ENCODE assay signal across 2 cellular contexts in the genomic region with DNA sequence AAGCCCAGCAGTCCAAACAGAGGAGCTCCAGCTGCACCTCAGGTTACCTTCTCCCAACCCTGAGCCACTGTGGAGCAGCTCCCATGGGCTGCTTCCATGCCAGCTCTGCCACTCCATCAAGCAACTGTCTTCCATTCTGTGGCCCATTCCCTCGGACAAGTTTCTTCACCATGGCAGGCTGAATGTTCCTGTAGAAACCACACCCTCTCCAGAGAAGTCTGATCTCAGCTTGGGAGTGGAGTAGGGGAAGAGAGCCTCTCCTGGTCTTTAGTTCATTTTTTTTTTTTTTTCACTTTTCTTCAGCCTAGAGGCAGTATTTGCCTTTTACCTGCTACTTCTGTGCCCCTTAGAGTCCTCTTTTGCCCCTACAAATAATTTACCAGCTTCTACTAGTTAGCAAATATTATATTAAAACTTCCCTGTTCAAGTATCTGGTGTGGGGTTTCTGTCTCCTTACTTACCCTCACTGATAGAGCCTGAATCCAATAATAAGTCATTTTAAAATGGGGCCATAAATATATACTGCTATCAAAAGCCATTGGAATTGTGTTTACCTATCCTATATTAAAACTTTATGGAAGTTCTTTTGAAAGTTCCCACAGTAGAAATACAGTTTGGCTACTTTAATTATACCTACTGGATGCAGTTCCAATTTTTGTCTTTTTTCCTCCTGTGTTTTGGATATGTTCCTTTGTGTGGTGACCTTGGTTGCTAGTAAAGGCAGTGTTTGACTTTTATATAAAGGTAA.
TF ChIP-seq lines count a peak whose summit lies in the region.

No MANE protein-coding gene starts in this region.

TF ChIP-seq in SK-N-SH treated with all-trans-retinoic acid at 6 μM for 48 hours, 23 proteins besides CTCF, POLR2A, EP300 and RAD21 (continued from another document):
- TF ChIP-seq, protein P1, sequence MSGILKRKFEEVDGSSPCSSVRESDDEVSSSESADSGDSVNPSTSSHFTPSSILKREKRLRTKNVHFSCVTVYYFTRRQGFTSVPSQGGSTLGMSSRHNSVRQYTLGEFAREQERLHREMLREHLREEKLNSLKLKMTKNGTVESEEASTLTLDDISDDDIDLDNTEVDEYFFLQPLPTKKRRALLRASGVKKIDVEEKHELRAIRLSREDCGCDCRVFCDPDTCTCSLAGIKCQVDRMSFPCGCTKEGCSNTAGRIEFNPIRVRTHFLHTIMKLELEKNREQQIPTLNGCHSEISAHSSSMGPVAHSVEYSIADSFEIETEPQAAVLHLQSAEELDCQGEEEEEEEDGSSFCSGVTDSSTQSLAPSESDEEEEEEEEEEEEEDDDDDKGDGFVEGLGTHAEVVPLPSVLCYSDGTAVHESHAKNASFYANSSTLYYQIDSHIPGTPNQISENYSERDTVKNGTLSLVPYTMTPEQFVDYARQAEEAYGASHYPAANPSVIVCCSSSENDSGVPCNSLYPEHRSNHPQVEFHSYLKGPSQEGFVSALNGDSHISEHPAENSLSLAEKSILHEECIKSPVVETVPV (CRISPR knock-in tag; IDR thresholded peaks at IDR 0.05), result no peak
- TF ChIP-seq SNAI2 (CRISPR knock-in tag; IDR thresholded peaks at IDR 0.05) (no peak), TOX (CRISPR knock-in tag; IDR thresholded peaks at IDR 0.05; ENCODE audit: borderline replicate concordance) (no peak)

TF ChIP-seq in SK-N-SH, 30 proteins besides CTCF, POLR2A, EP300 and RAD21 (continued from another document):
- TF ChIP-seq, protein P2, sequence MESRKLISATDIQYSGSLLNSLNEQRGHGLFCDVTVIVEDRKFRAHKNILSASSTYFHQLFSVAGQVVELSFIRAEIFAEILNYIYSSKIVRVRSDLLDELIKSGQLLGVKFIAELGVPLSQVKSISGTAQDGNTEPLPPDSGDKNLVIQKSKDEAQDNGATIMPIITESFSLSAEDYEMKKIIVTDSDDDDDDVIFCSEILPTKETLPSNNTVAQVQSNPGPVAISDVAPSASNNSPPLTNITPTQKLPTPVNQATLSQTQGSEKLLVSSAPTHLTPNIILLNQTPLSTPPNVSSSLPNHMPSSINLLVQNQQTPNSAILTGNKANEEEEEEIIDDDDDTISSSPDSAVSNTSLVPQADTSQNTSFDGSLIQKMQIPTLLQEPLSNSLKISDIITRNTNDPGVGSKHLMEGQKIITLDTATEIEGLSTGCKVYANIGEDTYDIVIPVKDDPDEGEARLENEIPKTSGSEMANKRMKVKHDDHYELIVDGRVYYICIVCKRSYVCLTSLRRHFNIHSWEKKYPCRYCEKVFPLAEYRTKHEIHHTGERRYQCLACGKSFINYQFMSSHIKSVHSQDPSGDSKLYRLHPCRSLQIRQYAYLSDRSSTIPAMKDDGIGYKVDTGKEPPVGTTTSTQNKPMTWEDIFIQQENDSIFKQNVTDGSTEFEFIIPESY (IDR thresholded peaks at IDR 0.05; ENCODE audit: borderline replicate concordance, low read depth), result no peak
- TF ChIP-seq NFIC (IDR thresholded peaks at IDR 0.05; ENCODE audit: borderline replicate concordance) (no peak), USF1 (IDR thresholded peaks at IDR 0.05; ENCODE audit: borderline replicate concordance, low read depth) (no peak), FOSL2 (IDR thresholded peaks at IDR 0.05; ENCODE audit: borderline replicate concordance, low read depth) (no peak), MAX (IDR thresholded peaks at IDR 0.05; ENCODE audit: low read depth) (no peak), GATA2 (CRISPR knock-in tag; IDR thresholded peaks at IDR 0.05) (no peak), RFX5 (IDR thresholded peaks at IDR 0.05; ENCODE audit: low read length) (no peak), YY1 (IDR thresholded peaks at IDR 0.05; ENCODE audit: low read depth) (no peak), NRF1 (IDR thresholded peaks at IDR 0.05; ENCODE audit: low read depth, low read length) (no peak), RCOR1 (IDR thresholded peaks at IDR 0.05; ENCODE audit: low read length) (no peak)
- TF ChIP-seq, protein P3, sequence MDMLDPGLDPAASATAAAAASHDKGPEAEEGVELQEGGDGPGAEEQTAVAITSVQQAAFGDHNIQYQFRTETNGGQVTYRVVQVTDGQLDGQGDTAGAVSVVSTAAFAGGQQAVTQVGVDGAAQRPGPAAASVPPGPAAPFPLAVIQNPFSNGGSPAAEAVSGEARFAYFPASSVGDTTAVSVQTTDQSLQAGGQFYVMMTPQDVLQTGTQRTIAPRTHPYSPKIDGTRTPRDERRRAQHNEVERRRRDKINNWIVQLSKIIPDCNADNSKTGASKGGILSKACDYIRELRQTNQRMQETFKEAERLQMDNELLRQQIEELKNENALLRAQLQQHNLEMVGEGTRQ (IDR thresholded peaks at IDR 0.05; ENCODE audit: borderline replicate concordance, low read depth, low read length), result no peak
TF ChIP-seq in SK-N-SH: peak in this region for 0.
